Comparison of ENCODE assay signal across 27 cellular contexts in the genomic region with DNA sequence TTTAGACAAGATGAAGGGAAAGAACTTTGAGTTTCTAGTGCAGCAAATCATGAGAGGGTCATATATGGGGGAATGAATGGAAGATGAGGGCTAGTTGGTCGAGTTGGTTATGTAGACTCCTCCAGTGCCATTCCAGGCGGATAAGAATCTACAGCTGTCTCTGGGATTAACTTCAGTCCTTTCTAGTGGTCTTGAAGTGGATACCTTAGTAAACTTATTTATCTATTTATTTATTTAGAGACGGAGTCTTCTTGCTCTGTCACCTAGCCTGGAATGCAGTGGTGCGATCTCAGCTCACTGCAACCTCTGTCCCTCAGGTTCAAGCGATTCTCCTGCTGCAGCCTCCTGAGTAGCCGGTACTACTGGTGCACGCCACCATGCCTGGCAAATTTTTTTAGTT. TPM values are rescaled to one million over a fixed set of nuclear protein-coding genes. Genes with fewer than 3 reads are reported as not detected.
DNase-seq lines count a peak whose midpoint lies in the region.
"Had no signal": no experiment of that assay in that cellular context is flagged by ENCODE, and none has a peak within 500 bp of the region (broad histone marks: within the 10 kb centered on the region; RNA-seq: fewer than 3 reads in every experiment).

No MANE protein-coding gene starts in this region.

- DNase-seq in trophoblast cell, result peak; percentile 86 to 93
- no peak for DNase-seq in NCI-H146 treated with DMSO at 0.1 percent for 48 hours (lab: John Stamatoyannopoulos, UW; ENCODE audit: unreplicated experiment)
- DNase-seq: 8988T; ACHN; AML-193; BE2C; C1 segment of cervical spinal cord; Caco-2; Calu3; CD4-positive, alpha-beta memory T cell; CD4-positive, alpha-beta T cell; CD4-positive, CD25-positive, alpha-beta regulatory T cell; CD8-positive, alpha-beta memory T cell; CD8-positive, alpha-beta T cell; COR-L47; DMS 273 treated with DMSO at 0.1 percent for 48 hours; DMS153; DMS53; DMS79; DMS79 treated with DMSO at 0.1 percent for 48 hours; DND-41; EL had no signal

- no CpG with 5 or more reads among the region's 7 CpGs for WGBS in trophoblast cell (ENCODE audit: extremely low coverage, insufficient coverage, insufficient read length)

- no peak overlapping the region for H2AK5ac ChIP-seq in trophoblast cell (ENCODE audit: low read length)

- no peak overlapping the region for H3K4me2 ChIP-seq in trophoblast cell (ENCODE audit: low read length)
- H3K4me2 ChIP-seq: A549; BLaER1; BLaER1 treated with 17β-estradiol and CSF1 and Interleukin-3, amounts not matched to agents 10 nM and 100 nM had no signal

- H3K14ac ChIP-seq in trophoblast cell (ENCODE audit: low read length), result no peak overlapping the region

- no peak overlapping the region for H2AFZ ChIP-seq in trophoblast cell (ENCODE audit: insufficient read depth, low read length, poor library complexity)

- H3K4me1 ChIP-seq in trophoblast cell (ENCODE audit: control insufficient read depth in 1 of 2, insufficient read depth in 2 of 2, low read length in 2 of 2), result peaks cover 5% of the 10 kb centered on the region in 2 experiments
- H3K4me1 ChIP-seq: BE2C; BLaER1; BLaER1 treated with 17β-estradiol and CSF1 and Interleukin-3, amounts not matched to agents 10 nM and 100 nM had no signal

- H3K27me3 ChIP-seq in trophoblast cell (ENCODE audit: insufficient read depth, low read length), result no peaks in the 10 kb centered on the region
- H3K27me3 ChIP-seq: BE2C; BLaER1; BLaER1 treated with 17β-estradiol and CSF1 and Interleukin-3, amounts not matched to agents 10 nM and 100 nM had no signal

- no peaks in the 10 kb centered on the region for H3K79me2 ChIP-seq in trophoblast cell (ENCODE audit: control insufficient read depth, insufficient read depth, low read length, poor library complexity)

- H3K36me3 ChIP-seq in trophoblast cell (ENCODE audit: control insufficient read depth in 1 of 2, insufficient read depth in 2 of 2, low read length in 2 of 2), result no peaks in the 10 kb centered on the region
- H3K36me3 ChIP-seq: BE2C; BLaER1; BLaER1 treated with 17β-estradiol and CSF1 and Interleukin-3, amounts not matched to agents 10 nM and 100 nM had no signal

- no peak overlapping the region for H3K9ac ChIP-seq in trophoblast cell (ENCODE audit: low read length)
- H3K9ac ChIP-seq: BLaER1; BLaER1 treated with 17β-estradiol and CSF1 and Interleukin-3, amounts not matched to agents 10 nM and 100 nM had no signal

- H3K23ac ChIP-seq in trophoblast cell (ENCODE audit: low read length), result no peak overlapping the region

- no peaks in the 10 kb centered on the region for H3K9me3 ChIP-seq in trophoblast cell (ENCODE audit: insufficient read depth, low read depth, low read length)
- H3K9me3 ChIP-seq: A549; BE2C; BLaER1; BLaER1 treated with 17β-estradiol and CSF1 and Interleukin-3, amounts not matched to agents 10 nM and 100 nM; Caco-2 had no signal

- H3K4me3 ChIP-seq in trophoblast cell (ENCODE audit: low read depth, low read length), result no peak overlapping the region
- H3K4me3 ChIP-seq: A549; BLaER1; BLaER1 treated with 17β-estradiol and CSF1 and Interleukin-3, amounts not matched to agents 10 nM and 100 nM had no signal

- H3K27ac ChIP-seq in trophoblast cell (ENCODE audit: low read depth, low read length), result no peak overlapping the region
- H3K27ac ChIP-seq: 22Rv1; A549; BLaER1; BLaER1 treated with 17β-estradiol and CSF1 and Interleukin-3, amounts not matched to agents 10 nM and 100 nM; C4-2B had no signal

- no peak overlapping the region for H2BK12ac ChIP-seq in trophoblast cell (ENCODE audit: low read length)

- no peak overlapping the region for H4K12ac ChIP-seq in trophoblast cell (ENCODE audit: low read depth, low read length)

- no peak overlapping the region for H4K91ac ChIP-seq in trophoblast cell (ENCODE audit: low read depth, low read length)

- peaks cover 3% of the 10 kb centered on the region for H3K79me1 ChIP-seq in trophoblast cell (ENCODE audit: low read length)

- no peak overlapping the region for H3K4ac ChIP-seq in trophoblast cell (ENCODE audit: low read depth, low read length)

- no peak overlapping the region for H2BK5ac ChIP-seq in trophoblast cell (ENCODE audit: low read depth, low read length, poor library complexity)

- H4K8ac ChIP-seq in trophoblast cell (ENCODE audit: low read depth, low read length), result no peak overlapping the region

- H2BK120ac ChIP-seq in trophoblast cell (ENCODE audit: insufficient read depth, low read length, poor library complexity), result no peak overlapping the region

- no peak overlapping the region for H3K18ac ChIP-seq in trophoblast cell (ENCODE audit: low read length)

RNA-seq across cellular contexts. Expression of gene RCC2, which starts 41.4 kb away (rescaled TPM):
- 76.2 and 78.2 TPM in 2 replicates for polyA plus RNA-seq in trophoblast cell (2013)

RNA-seq across cellular contexts. Expression of gene ARHGEF10L, which starts 58.7 kb away (rescaled TPM):
- polyA plus RNA-seq in trophoblast cell (2013), result 9.9 TPM in 2 replicates
- polyA plus RNA-seq: CD4-positive, alpha-beta memory T cell; CD4-positive, CD25-positive, alpha-beta regulatory T cell; CD8-positive, alpha-beta memory T cell had no signal
